20 cellular contexts compared by ENCODE assay signal in the genomic region with DNA sequence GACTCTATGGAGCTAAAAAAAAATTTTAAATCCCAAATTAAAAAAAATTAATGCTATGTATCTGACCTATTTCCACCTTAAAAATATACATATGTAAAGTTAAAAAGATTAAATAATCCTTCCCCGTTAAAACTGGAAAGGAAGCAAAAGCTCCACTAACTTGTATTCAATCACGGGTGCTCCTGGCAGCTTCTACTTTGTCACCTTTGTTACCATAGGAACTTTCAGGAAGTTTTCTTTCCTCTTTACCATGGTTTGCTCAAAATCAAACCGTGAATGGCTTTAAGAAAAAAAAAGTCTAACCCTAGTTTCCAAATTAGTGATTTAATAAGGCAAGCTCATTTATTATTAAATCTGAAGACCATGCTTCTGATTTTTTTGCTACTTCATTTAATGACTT. TPM values are rescaled to one million over a fixed set of nuclear protein-coding genes. Genes with fewer than 3 reads are reported as not detected.
"Had no signal": no experiment of that assay in that cellular context is flagged by ENCODE, and none has a peak within 500 bp of the region (broad histone marks: within the 10 kb centered on the region; RNA-seq: fewer than 3 reads in every experiment).

No MANE protein-coding gene starts in this region.

- H3K27ac ChIP-seq: esophagus squamous epithelium, lower lobe of right lung, thoracic aorta, upper lobe of left lung had no signal

- DNase-seq: activated CD4-positive, alpha-beta T cell treated with anti-CD3 and anti-CD28 coated beads, Interleukin-2, amount 10 ng/mL, durations not matched to agents 24 days and 14 days; activated CD8-positive, alpha-beta T cell treated with anti-CD3 and anti-CD28 coated beads for 36 hours; activated naive CD4-positive, alpha-beta T cell; activated naive CD8-positive, alpha-beta T cell treated with anti-CD3 and anti-CD28 coated beads for 36 hours; activated T-cell treated with anti-CD3 and anti-CD28 coated beads, Interleukin-2, amount 50 U/mL, for 1 hour; amniotic stem cell; esophagus squamous epithelium; hippocampal formation; lower lobe of right lung; nephron progenitor cell; nucleus accumbens; stimulated activated CD4-positive, alpha-beta T cell treated with anti-CD3 and anti-CD28 coated beads, Interleukin-15, amount 100 ng/mL, for 24 hours; stimulated activated CD4-positive, alpha-beta T cell treated with anti-CD3 and anti-CD28 coated beads, Interleukin-2, amount 100 ng/mL, for 48 hours; SW 1271; upper lobe of left lung had no signal

- H3K4me3 ChIP-seq: esophagus squamous epithelium, lower lobe of right lung, thoracic aorta, upper lobe of left lung had no signal

- ATAC-seq: activated CD8-positive, alpha-beta T cell treated with anti-CD3 and anti-CD28 coated beads for 36 hours; activated T-helper 17 cell treated with anti-CD3 and anti-CD28 coated beads, Interleukin-2, amount 50 U/mL, for 72 hours; lower lobe of right lung; WTC11 had no signal

- H3K36me3 ChIP-seq: esophagus squamous epithelium, lower lobe of right lung, thoracic aorta, upper lobe of left lung had no signal

- H3K27me3 ChIP-seq: esophagus squamous epithelium, upper lobe of left lung had no signal

- H3K9me3 ChIP-seq: esophagus squamous epithelium, lower lobe of right lung, thoracic aorta, upper lobe of left lung had no signal

RNA-seq across cellular contexts. Expression of a gene that starts 3.7 kb away (rescaled TPM):
- total RNA-seq: activated CD4-positive, alpha-beta T cell treated with anti-CD3 and anti-CD28 coated beads, Interleukin-2, amount 10 ng/mL, durations not matched to agents 24 days and 14 days; activated CD8-positive, alpha-beta T cell treated with anti-CD3 and anti-CD28 coated beads for 36 hours; activated naive CD8-positive, alpha-beta T cell treated with anti-CD3 and anti-CD28 coated beads for 36 hours; activated T-helper 17 cell treated with anti-CD3 and anti-CD28 coated beads, Interleukin-2, amount 50 U/mL, for 72 hours; glomerular endothelial cell; T-helper 2 cell treated with Interferon-gamma antibody and Interleukin-4, amounts not matched to agents 100 ng/mL and 5 ng/mL, for 36 hours had no signal
